1 cellular context compared by ENCODE assay signal in the genomic region with DNA sequence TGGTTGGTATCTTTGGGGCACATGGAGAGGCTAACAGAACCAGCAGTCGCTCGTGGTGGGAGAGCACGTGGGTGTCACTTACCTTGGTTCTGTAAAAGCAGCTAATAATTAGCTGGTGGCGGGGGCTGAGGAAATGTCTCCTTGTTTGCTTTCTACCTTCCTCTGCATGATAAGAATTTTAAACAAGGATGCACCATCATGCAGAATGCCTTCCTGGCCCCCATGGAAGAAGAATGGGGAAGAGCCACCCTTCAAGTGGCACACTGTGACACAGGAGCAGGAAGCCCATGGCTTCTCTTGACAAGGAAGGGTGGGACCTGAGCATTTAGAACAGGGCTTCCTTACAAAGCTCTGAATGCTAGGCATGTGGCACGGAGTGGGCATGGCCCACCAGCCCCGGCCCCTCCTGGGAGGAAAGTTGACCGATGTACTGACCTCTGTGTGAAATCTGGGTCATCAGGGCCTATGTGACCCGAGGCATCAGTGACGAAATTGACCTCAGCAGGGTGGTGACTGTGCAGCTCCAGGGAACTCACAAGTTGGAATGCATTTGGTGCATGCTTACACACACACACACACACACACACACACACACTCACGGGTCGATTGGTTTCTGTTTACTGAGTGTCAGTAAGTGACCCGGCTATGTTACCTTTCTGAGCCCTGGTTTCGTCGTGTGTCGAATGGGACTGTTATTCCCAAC.
TF ChIP-seq lines count a peak whose summit lies in the region.

No MANE protein-coding gene starts in this region.

TF ChIP-seq in HepG2, 621 proteins besides CTCF, POLR2A, EP300 and RAD21 (continued from another document and continues in another):
- TF ChIP-seq, protein P1, sequence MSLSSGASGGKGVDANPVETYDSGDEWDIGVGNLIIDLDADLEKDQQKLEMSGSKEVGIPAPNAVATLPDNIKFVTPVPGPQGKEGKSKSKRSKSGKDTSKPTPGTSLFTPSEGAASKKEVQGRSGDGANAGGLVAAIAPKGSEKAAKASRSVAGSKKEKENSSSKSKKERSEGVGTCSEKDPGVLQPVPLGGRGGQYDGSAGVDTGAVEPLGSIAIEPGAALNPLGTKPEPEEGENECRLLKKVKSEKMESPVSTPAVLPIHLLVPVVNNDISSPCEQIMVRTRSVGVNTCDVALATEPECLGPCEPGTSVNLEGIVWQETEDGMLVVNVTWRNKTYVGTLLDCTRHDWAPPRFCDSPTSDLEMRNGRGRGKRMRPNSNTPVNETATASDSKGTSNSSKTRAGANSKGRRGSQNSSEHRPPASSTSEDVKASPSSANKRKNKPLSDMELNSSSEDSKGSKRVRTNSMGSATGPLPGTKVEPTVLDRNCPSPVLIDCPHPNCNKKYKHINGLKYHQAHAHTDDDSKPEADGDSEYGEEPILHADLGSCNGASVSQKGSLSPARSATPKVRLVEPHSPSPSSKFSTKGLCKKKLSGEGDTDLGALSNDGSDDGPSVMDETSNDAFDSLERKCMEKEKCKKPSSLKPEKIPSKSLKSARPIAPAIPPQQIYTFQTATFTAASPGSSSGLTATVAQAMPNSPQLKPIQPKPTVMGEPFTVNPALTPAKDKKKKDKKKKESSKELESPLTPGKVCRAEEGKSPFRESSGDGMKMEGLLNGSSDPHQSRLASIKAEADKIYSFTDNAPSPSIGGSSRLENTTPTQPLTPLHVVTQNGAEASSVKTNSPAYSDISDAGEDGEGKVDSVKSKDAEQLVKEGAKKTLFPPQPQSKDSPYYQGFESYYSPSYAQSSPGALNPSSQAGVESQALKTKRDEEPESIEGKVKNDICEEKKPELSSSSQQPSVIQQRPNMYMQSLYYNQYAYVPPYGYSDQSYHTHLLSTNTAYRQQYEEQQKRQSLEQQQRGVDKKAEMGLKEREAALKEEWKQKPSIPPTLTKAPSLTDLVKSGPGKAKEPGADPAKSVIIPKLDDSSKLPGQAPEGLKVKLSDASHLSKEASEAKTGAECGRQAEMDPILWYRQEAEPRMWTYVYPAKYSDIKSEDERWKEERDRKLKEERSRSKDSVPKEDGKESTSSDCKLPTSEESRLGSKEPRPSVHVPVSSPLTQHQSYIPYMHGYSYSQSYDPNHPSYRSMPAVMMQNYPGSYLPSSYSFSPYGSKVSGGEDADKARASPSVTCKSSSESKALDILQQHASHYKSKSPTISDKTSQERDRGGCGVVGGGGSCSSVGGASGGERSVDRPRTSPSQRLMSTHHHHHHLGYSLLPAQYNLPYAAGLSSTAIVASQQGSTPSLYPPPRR (CRISPR knock-in tag; IDR thresholded peaks at IDR 0.05; ENCODE audit: borderline replicate concordance): peak; percentile 81
- TF ChIP-seq ZFP41 (CRISPR knock-in tag; IDR thresholded peaks at IDR 0.05; ENCODE audit: borderline replicate concordance): 0 out of 2 replicates have a peak, but pooled peaks have one; percentile 38
- TF ChIP-seq, protein P2, sequence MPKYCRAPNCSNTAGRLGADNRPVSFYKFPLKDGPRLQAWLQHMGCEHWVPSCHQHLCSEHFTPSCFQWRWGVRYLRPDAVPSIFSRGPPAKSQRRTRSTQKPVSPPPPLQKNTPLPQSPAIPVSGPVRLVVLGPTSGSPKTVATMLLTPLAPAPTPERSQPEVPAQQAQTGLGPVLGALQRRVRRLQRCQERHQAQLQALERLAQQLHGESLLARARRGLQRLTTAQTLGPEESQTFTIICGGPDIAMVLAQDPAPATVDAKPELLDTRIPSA (CRISPR knock-in tag; IDR thresholded peaks at IDR 0.05; ENCODE audit: borderline replicate concordance): no peak
- TF ChIP-seq ZNF501 (CRISPR knock-in tag; IDR thresholded peaks at IDR 0.05): peak; percentile 64; the same call in 1 of the 2 replicates
- TF ChIP-seq, protein P3, sequence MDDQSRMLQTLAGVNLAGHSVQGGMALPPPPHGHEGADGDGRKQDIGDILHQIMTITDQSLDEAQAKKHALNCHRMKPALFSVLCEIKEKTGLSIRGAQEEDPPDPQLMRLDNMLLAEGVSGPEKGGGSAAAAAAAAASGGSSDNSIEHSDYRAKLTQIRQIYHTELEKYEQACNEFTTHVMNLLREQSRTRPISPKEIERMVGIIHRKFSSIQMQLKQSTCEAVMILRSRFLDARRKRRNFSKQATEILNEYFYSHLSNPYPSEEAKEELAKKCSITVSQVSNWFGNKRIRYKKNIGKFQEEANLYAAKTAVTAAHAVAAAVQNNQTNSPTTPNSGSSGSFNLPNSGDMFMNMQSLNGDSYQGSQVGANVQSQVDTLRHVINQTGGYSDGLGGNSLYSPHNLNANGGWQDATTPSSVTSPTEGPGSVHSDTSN (CRISPR knock-in tag; IDR thresholded peaks at IDR 0.05; ENCODE audit: borderline replicate concordance): no peak
- no peak for TF ChIP-seq ZNF75D (CRISPR knock-in tag; IDR thresholded peaks at IDR 0.05; ENCODE audit: borderline replicate concordance)
- no peak for TF ChIP-seq JUNB (CRISPR knock-in tag; IDR thresholded peaks at IDR 0.05; ENCODE audit: borderline replicate concordance)
- TF ChIP-seq ZNF264 (CRISPR knock-in tag; IDR thresholded peaks at IDR 0.05): no peak
- no peak for TF ChIP-seq LCORL (IDR thresholded peaks at IDR 0.05)
- peak; percentile 90 for TF ChIP-seq LCORL (CRISPR knock-in tag; IDR thresholded peaks at IDR 0.05)
- no peak for TF ChIP-seq MBNL3 (CRISPR knock-in tag; conservative IDR thresholded peaks at IDR 0.05)
- TF ChIP-seq ZNF431 (CRISPR knock-in tag; IDR thresholded peaks at IDR 0.05; ENCODE audit: borderline replicate concordance, low read depth): no peak
- TF ChIP-seq PITX1 (CRISPR knock-in tag; IDR thresholded peaks at IDR 0.05): peak; percentile 46; the same call in 1 of the 2 replicates
- no peak for TF ChIP-seq ZNF878 (CRISPR knock-in tag; IDR thresholded peaks at IDR 0.05)
- no peak for TF ChIP-seq REL (CRISPR knock-in tag; conservative IDR thresholded peaks at IDR 0.05)
- TF ChIP-seq ZNF792 (CRISPR knock-in tag; IDR thresholded peaks at IDR 0.05): no peak
- no peak for TF ChIP-seq ZNF777 (CRISPR knock-in tag; IDR thresholded peaks at IDR 0.05)
- no peak for TF ChIP-seq STAG1 (CRISPR knock-in tag; IDR thresholded peaks at IDR 0.05)
- no peak for TF ChIP-seq NFKB2 (CRISPR knock-in tag; IDR thresholded peaks at IDR 0.05; ENCODE audit: borderline replicate concordance)
- no peak for TF ChIP-seq RORA (CRISPR knock-in tag; IDR thresholded peaks at IDR 0.05)
- TF ChIP-seq ZNF768 (CRISPR knock-in tag; IDR thresholded peaks at IDR 0.05): no peak
- TF ChIP-seq, protein P4, sequence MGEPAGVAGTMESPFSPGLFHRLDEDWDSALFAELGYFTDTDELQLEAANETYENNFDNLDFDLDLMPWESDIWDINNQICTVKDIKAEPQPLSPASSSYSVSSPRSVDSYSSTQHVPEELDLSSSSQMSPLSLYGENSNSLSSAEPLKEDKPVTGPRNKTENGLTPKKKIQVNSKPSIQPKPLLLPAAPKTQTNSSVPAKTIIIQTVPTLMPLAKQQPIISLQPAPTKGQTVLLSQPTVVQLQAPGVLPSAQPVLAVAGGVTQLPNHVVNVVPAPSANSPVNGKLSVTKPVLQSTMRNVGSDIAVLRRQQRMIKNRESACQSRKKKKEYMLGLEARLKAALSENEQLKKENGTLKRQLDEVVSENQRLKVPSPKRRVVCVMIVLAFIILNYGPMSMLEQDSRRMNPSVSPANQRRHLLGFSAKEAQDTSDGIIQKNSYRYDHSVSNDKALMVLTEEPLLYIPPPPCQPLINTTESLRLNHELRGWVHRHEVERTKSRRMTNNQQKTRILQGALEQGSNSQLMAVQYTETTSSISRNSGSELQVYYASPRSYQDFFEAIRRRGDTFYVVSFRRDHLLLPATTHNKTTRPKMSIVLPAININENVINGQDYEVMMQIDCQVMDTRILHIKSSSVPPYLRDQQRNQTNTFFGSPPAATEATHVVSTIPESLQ (CRISPR knock-in tag; conservative IDR thresholded peaks at IDR 0.05): no peak
- TF ChIP-seq ZNF674 (CRISPR knock-in tag; IDR thresholded peaks at IDR 0.05; ENCODE audit: low read depth): no peak
- TF ChIP-seq ZBTB26 (CRISPR knock-in tag; IDR thresholded peaks at IDR 0.05; ENCODE audit: borderline replicate concordance): no peak
- TF ChIP-seq NFIC (IDR thresholded peaks at IDR 0.05; ENCODE audit: low read length): peak; percentile 38; the same call in 1 of the 2 replicates
- TF ChIP-seq PLRG1 (conservative IDR thresholded peaks at IDR 0.05): no peak
- TF ChIP-seq TBX2 (CRISPR knock-in tag; IDR thresholded peaks at IDR 0.05; ENCODE audit: borderline replicate concordance): peak; percentile 75; the same call in 1 of the 2 replicates
- TF ChIP-seq, protein P5, sequence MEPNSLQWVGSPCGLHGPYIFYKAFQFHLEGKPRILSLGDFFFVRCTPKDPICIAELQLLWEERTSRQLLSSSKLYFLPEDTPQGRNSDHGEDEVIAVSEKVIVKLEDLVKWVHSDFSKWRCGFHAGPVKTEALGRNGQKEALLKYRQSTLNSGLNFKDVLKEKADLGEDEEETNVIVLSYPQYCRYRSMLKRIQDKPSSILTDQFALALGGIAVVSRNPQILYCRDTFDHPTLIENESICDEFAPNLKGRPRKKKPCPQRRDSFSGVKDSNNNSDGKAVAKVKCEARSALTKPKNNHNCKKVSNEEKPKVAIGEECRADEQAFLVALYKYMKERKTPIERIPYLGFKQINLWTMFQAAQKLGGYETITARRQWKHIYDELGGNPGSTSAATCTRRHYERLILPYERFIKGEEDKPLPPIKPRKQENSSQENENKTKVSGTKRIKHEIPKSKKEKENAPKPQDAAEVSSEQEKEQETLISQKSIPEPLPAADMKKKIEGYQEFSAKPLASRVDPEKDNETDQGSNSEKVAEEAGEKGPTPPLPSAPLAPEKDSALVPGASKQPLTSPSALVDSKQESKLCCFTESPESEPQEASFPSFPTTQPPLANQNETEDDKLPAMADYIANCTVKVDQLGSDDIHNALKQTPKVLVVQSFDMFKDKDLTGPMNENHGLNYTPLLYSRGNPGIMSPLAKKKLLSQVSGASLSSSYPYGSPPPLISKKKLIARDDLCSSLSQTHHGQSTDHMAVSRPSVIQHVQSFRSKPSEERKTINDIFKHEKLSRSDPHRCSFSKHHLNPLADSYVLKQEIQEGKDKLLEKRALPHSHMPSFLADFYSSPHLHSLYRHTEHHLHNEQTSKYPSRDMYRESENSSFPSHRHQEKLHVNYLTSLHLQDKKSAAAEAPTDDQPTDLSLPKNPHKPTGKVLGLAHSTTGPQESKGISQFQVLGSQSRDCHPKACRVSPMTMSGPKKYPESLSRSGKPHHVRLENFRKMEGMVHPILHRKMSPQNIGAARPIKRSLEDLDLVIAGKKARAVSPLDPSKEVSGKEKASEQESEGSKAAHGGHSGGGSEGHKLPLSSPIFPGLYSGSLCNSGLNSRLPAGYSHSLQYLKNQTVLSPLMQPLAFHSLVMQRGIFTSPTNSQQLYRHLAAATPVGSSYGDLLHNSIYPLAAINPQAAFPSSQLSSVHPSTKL (CRISPR knock-in tag; IDR thresholded peaks at IDR 0.05): peak; percentile 63
- peak; percentile 62; the same call in 1 of the 2 replicates for TF ChIP-seq ZNF564 (CRISPR knock-in tag; IDR thresholded peaks at IDR 0.05)
- no peak for TF ChIP-seq ZNF296 (CRISPR knock-in tag; conservative IDR thresholded peaks at IDR 0.05)
- no peak for TF ChIP-seq KMT2A (CRISPR knock-in tag; IDR thresholded peaks at IDR 0.05)
- TF ChIP-seq KLF6 (CRISPR knock-in tag; IDR thresholded peaks at IDR 0.05): no peak
- no peak for TF ChIP-seq SMAD1 (CRISPR knock-in tag; IDR thresholded peaks at IDR 0.05; ENCODE audit: borderline replicate concordance, low read depth)
- TF ChIP-seq, protein P6, sequence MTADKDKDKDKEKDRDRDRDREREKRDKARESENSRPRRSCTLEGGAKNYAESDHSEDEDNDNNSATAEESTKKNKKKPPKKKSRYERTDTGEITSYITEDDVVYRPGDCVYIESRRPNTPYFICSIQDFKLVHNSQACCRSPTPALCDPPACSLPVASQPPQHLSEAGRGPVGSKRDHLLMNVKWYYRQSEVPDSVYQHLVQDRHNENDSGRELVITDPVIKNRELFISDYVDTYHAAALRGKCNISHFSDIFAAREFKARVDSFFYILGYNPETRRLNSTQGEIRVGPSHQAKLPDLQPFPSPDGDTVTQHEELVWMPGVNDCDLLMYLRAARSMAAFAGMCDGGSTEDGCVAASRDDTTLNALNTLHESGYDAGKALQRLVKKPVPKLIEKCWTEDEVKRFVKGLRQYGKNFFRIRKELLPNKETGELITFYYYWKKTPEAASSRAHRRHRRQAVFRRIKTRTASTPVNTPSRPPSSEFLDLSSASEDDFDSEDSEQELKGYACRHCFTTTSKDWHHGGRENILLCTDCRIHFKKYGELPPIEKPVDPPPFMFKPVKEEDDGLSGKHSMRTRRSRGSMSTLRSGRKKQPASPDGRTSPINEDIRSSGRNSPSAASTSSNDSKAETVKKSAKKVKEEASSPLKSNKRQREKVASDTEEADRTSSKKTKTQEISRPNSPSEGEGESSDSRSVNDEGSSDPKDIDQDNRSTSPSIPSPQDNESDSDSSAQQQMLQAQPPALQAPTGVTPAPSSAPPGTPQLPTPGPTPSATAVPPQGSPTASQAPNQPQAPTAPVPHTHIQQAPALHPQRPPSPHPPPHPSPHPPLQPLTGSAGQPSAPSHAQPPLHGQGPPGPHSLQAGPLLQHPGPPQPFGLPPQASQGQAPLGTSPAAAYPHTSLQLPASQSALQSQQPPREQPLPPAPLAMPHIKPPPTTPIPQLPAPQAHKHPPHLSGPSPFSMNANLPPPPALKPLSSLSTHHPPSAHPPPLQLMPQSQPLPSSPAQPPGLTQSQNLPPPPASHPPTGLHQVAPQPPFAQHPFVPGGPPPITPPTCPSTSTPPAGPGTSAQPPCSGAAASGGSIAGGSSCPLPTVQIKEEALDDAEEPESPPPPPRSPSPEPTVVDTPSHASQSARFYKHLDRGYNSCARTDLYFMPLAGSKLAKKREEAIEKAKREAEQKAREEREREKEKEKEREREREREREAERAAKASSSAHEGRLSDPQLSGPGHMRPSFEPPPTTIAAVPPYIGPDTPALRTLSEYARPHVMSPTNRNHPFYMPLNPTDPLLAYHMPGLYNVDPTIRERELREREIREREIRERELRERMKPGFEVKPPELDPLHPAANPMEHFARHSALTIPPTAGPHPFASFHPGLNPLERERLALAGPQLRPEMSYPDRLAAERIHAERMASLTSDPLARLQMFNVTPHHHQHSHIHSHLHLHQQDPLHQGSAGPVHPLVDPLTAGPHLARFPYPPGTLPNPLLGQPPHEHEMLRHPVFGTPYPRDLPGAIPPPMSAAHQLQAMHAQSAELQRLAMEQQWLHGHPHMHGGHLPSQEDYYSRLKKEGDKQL (CRISPR knock-in tag; IDR thresholded peaks at IDR 0.05; ENCODE audit: low read depth): peak; percentile 40; the same call in 1 of the 2 replicates
- no peak for TF ChIP-seq NPAS2 (CRISPR knock-in tag; IDR thresholded peaks at IDR 0.05; ENCODE audit: borderline replicate concordance)
- no peak for TF ChIP-seq KLF16 (CRISPR knock-in tag; IDR thresholded peaks at IDR 0.05)
